9 cellular contexts compared by ENCODE assay signal in genomic region chr9:137071282-137071681, GRCh38. TPM values are rescaled to one million over a fixed set of nuclear protein-coding genes. Genes with fewer than 3 reads are reported as not detected.
DNase-seq lines count a peak whose midpoint lies in the region; ATAC-seq lines count a peak whose summit lies in the region.
"Had no signal": no experiment of that assay in that cellular context is flagged by ENCODE, and none has a peak within 500 bp of the region (broad histone marks: within the 10 kb centered on the region; RNA-seq: fewer than 3 reads in every experiment).

No MANE protein-coding gene starts in this region.

- peak overlapping the region; percentile 40 for H3K4me3 ChIP-seq in mesodermal cell (ENCODE audit: extremely low read depth, insufficient read depth, low read length, poor library complexity, severe bottlenecking)

- H3K4me1 ChIP-seq in mesodermal cell (ENCODE audit: control insufficient read depth, insufficient read depth, low read length, poor library complexity, severe bottlenecking), result peaks cover 12% of the 10 kb centered on the region

- peak overlapping the region; percentile 69 for H3K27ac Mint-ChIP-seq in stimulated activated naive CD8-positive, alpha-beta T cell treated with anti-CD3 and anti-CD28 coated beads, Interleukin-15, Interleukin-2, amounts not matched to agents 100 ng/mL and 50 ng/mL, for 24 hours
- H3K27ac Mint-ChIP-seq in activated naive CD8-positive, alpha-beta T cell treated with anti-CD3 and anti-CD28 coated beads, Interleukin-2, amount 50 U/mL, for 24 hours, result peak overlapping the region; percentile 72

- H3K4me3 Mint-ChIP-seq in stimulated activated naive CD8-positive, alpha-beta T cell treated with anti-CD3 and anti-CD28 coated beads, Interleukin-15, Interleukin-2, amounts not matched to agents 100 ng/mL and 50 ng/mL, for 24 hours, result peak overlapping the region; percentile 68
- peak overlapping the region; percentile 77 for H3K4me3 Mint-ChIP-seq in activated naive CD8-positive, alpha-beta T cell treated with anti-CD3 and anti-CD28 coated beads, Interleukin-2, amount 50 U/mL, for 24 hours

- ATAC-seq in stimulated activated naive CD8-positive, alpha-beta T cell treated with anti-CD3 and anti-CD28 coated beads, Interleukin-15, Interleukin-2, amounts not matched to agents 100 U/mL and 50 U/mL, for 24 hours, result no peak
- ATAC-seq in activated naive CD8-positive, alpha-beta T cell treated with anti-CD3 and anti-CD28 coated beads, Interleukin-2, amount 50 U/mL, for 24 hours, result no peak
- ATAC-seq in HG03439 (IDR thresholded peaks at IDR 0.05; ENCODE audit: unreplicated experiment), result no peak
- no peak for ATAC-seq in GM19455 (IDR thresholded peaks at IDR 0.05; ENCODE audit: unreplicated experiment)
- ATAC-seq in GM18868 (IDR thresholded peaks at IDR 0.05; ENCODE audit: unreplicated experiment), result no peak

- peaks cover 12% of the 10 kb centered on the region for H3K4me1 Mint-ChIP-seq in stimulated activated naive CD8-positive, alpha-beta T cell treated with anti-CD3 and anti-CD28 coated beads, Interleukin-15, Interleukin-2, amounts not matched to agents 100 ng/mL and 50 ng/mL, for 24 hours (ENCODE audit: low read depth)
- peaks cover 19% of the 10 kb centered on the region for H3K4me1 Mint-ChIP-seq in activated naive CD8-positive, alpha-beta T cell treated with anti-CD3 and anti-CD28 coated beads, Interleukin-2, amount 50 U/mL, for 24 hours

- H3K9me3 ChIP-seq in mesodermal cell (ENCODE audit: control insufficient read depth, low read length), result no peaks in the 10 kb centered on the region

- peak overlapping the region; percentile 67 for H3K27ac ChIP-seq in mesodermal cell (ENCODE audit: low read depth, low read length, severe bottlenecking)

- H3K36me3 Mint-ChIP-seq in stimulated activated naive CD8-positive, alpha-beta T cell treated with anti-CD3 and anti-CD28 coated beads, Interleukin-15, Interleukin-2, amounts not matched to agents 100 ng/mL and 50 ng/mL, for 24 hours (ENCODE audit: low read depth), result no peaks in the 10 kb centered on the region
- no peaks in the 10 kb centered on the region for H3K36me3 Mint-ChIP-seq in activated naive CD8-positive, alpha-beta T cell treated with anti-CD3 and anti-CD28 coated beads, Interleukin-2, amount 50 U/mL, for 24 hours (ENCODE audit: low read depth)

- 84% methylated on average over 2 of the region's 2 CpGs; no CpG with 5 or more reads in 1 of the 2 experiments for WGBS in mesodermal cell (ENCODE audit: insufficient coverage in 2 of 2), 2 experiments

- H3K27me3 Mint-ChIP-seq in stimulated activated naive CD8-positive, alpha-beta T cell treated with anti-CD3 and anti-CD28 coated beads, Interleukin-15, Interleukin-2, amounts not matched to agents 100 ng/mL and 50 ng/mL, for 24 hours, result no peaks in the 10 kb centered on the region
- H3K27me3 Mint-ChIP-seq in activated naive CD8-positive, alpha-beta T cell treated with anti-CD3 and anti-CD28 coated beads, Interleukin-2, amount 50 U/mL, for 24 hours, result no peaks in the 10 kb centered on the region

- DNase-seq in stimulated activated naive CD8-positive, alpha-beta T cell treated with anti-CD3 and anti-CD28 coated beads, Interleukin-15, Interleukin-2, amounts not matched to agents 100 U/mL and 50 U/mL, for 24 hours, result no peak
- DNase-seq in activated naive CD8-positive, alpha-beta T cell treated with anti-CD3 and anti-CD28 coated beads, Interleukin-2, amount 50 U/mL, for 24 hours, result no peak
- no peak for DNase-seq in DMS 273 treated with DMSO at 0.1 percent for 48 hours (lab: John Stamatoyannopoulos, UW)
- DNase-seq: cerebellar nuclear complex had no signal

- H3K9me3 Mint-ChIP-seq in stimulated activated naive CD8-positive, alpha-beta T cell treated with anti-CD3 and anti-CD28 coated beads, Interleukin-15, Interleukin-2, amounts not matched to agents 100 ng/mL and 50 ng/mL, for 24 hours, result no peaks in the 10 kb centered on the region
- H3K9me3 Mint-ChIP-seq in activated naive CD8-positive, alpha-beta T cell treated with anti-CD3 and anti-CD28 coated beads, Interleukin-2, amount 50 U/mL, for 24 hours, result no peaks in the 10 kb centered on the region

- no peaks in the 10 kb centered on the region for H3K36me3 ChIP-seq in mesodermal cell (ENCODE audit: control insufficient read depth, insufficient read depth, low read length)

RNA-seq across cellular contexts. Expression of gene SAPCD2, which starts 0.9 kb away (rescaled TPM):
- 9.4 TPM for polyA plus RNA-seq in mesodermal cell (2013, experiment 1 of 2)
- polyA plus RNA-seq in mesodermal cell (2013, experiment 2 of 2), result 11.6 TPM

RNA-seq across cellular contexts. Expression of gene UAP1L1, which starts 6.0 kb away (rescaled TPM):
- 5.8 TPM for polyA plus RNA-seq in mesodermal cell (2013, experiment 1 of 2)
- 5.2 TPM for polyA plus RNA-seq in mesodermal cell (2013, experiment 2 of 2)

RNA-seq across cellular contexts. Expression of gene MAN1B1, which starts 15.5 kb away (rescaled TPM):
- 55.1 TPM for polyA plus RNA-seq in mesodermal cell (2013, experiment 1 of 2)
- 46.1 TPM for polyA plus RNA-seq in mesodermal cell (2013, experiment 2 of 2)

RNA-seq across cellular contexts. Expression of gene ENTPD2, which starts 17.4 kb away (rescaled TPM):
- 0.44 TPM for polyA plus RNA-seq in mesodermal cell (2013, experiment 1 of 2)
- polyA plus RNA-seq in mesodermal cell (2013, experiment 2 of 2), result not detected

RNA-seq across cellular contexts. Expression of gene NPDC1, which starts 25.3 kb away (rescaled TPM):
- polyA plus RNA-seq in mesodermal cell (2013, experiment 1 of 2), result 64.4 TPM
- polyA plus RNA-seq in mesodermal cell (2013, experiment 2 of 2), result 43.8 TPM
